7 cellular contexts compared by ENCODE assay signal in genomic region chr1:70411360-70411844, GRCh38. TPM values are rescaled to one million over a fixed set of nuclear protein-coding genes. Genes with fewer than 3 reads are reported as not detected.
DNase-seq lines count a peak whose midpoint lies in the region; ATAC-seq lines count a peak whose summit lies in the region.

No MANE protein-coding gene starts in this region.

- ATAC-seq in GM19395 (IDR thresholded peaks at IDR 0.05; ENCODE audit: unreplicated experiment) (peak; percentile 7), left lobe of liver (peak; percentile 38), GM18858 (IDR thresholded peaks at IDR 0.05; ENCODE audit: unreplicated experiment) (no peak)

- H3K27me3 ChIP-seq in HUES6 (ENCODE audit: control insufficient read depth, insufficient read depth, low read length): no peaks in the 10 kb centered on the region

- H3K27ac ChIP-seq in HUES6 (ENCODE audit: low read depth, low read length) (peak overlapping the region; percentile 66), temporal lobe (ENCODE audit: low read depth, low read length) (peak overlapping the region; percentile 96)

- H3K4me3 ChIP-seq in HUES6 (ENCODE audit: low read depth, low read length): peak overlapping the region; percentile 88

- peak; percentile 3 for DNase-seq in brain pericyte (ENCODE audit: low read depth, low spot score)
- DNase-seq in left lobe of liver (ENCODE audit: low spot score): no peak
- DNase-seq in NCI-H1694 (lab: John Stamatoyannopoulos, UW): no peak

- peaks cover 19% of the 10 kb centered on the region for H3K36me3 ChIP-seq in HUES6 (ENCODE audit: control insufficient read depth, insufficient read depth, low read length)

- no peaks in the 10 kb centered on the region; the same call in 1 of the 2 replicates for H3K4me1 ChIP-seq in HUES6 (ENCODE audit: control insufficient read depth, insufficient read depth, low read length)

- H3K9me3 ChIP-seq in HUES6 (ENCODE audit: control insufficient read depth, insufficient read depth, low read depth, low read length): no peaks in the 10 kb centered on the region

- H3K9ac ChIP-seq in HUES6 (ENCODE audit: low read length): peak overlapping the region; percentile 91

RNA-seq across cellular contexts. Expression of gene CTH, which starts 0.3 kb away (rescaled TPM):
- total RNA-seq in left lobe of liver (83.8 TPM), temporal lobe (4.2 TPM)

RNA-seq across cellular contexts. Expression of gene ANKRD13C, which starts 56.9 kb away (rescaled TPM):
- total RNA-seq in left lobe of liver: 6.3 TPM
- total RNA-seq in temporal lobe: 65.4 TPM

Comparison
In these comparisons a context has a peak if more than half of its experiments do, and no peak if none do; other contexts are left out.
1. RNA of gene CTH, which starts 0.3 kb away (total RNA-seq): 83.8 TPM in left lobe of liver (single experiment); 4.2 TPM in temporal lobe (single experiment); every median in the first group is over 10 times any median in the second.